In the genomic region with DNA sequence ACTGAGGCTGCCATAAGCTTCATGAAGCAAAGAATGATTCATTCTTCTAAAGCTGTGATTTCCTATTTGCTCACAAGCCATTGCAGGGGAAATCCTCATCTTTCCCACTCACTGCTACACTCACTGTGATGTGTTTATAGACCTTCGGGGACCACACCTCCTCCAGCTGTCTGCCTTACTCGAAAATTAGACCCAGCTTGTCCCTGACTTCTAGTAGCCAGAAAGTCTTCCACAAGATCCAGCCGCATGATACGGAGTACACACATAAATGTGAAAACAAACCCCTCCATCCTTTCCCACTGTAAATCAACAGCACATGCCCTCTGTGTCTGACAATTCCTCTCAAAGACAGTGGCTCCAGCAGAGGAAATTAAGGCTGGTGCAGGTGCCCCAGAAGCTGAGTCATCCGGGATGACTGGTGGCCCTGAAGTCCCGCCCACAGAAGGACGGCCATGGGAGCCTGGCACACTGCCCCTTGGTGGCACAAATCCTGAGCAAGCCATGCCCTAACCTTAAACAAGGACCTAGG, we compare ENCODE assay signal across 9 cellular contexts.
DNase-seq lines count a peak whose midpoint lies in the region; ATAC-seq, FAIRE-seq and TF ChIP-seq lines count a peak whose summit lies in the region.
"Had no signal": no experiment of that assay in that cellular context is flagged by ENCODE, and none has a peak within 500 bp of the region (broad histone marks: within the 10 kb centered on the region; RNA-seq: fewer than 3 reads in every experiment).

No MANE protein-coding gene starts in this region.

- no peak overlapping the region for H3K9ac ChIP-seq in HepG2 (ENCODE audit: insufficient read depth, low read depth, low read length)

- CTCF ChIA-PET in HepG2 (lab: Yijun Ruan, JAX; ENCODE audit: low intra/inter-chr PET ratio, low total read pairs), result no interaction called here

- H3K27ac ChIP-seq in HepG2 (ENCODE audit: extremely low read length, insufficient read depth, low read length), result no peak overlapping the region
- H3K27ac ChIP-seq in aorta (ENCODE audit: low read depth in 1 of 2, low read length in 2 of 2), result no peak overlapping the region

- H3K4me1 Mint-ChIP-seq in activated T-cell treated with anti-CD3 and anti-CD28 coated beads, Interleukin-2, amount 50 U/mL, for 4 hours (ENCODE audit: low read depth), result peaks cover 6% of the 10 kb centered on the region

- no peaks in the 10 kb centered on the region for H3K79me2 ChIP-seq in HepG2 (ENCODE audit: insufficient read depth, low read length)

- TF ChIP-seq RAD21 in HepG2 (CRISPR knock-in tag; IDR thresholded peaks at IDR 0.05), result no peak

- TF ChIP-seq CTCF in HepG2 (CRISPR knock-in tag; IDR thresholded peaks at IDR 0.05), result no peak

- H3K36me3 ChIP-seq in HepG2 (replicated peaks in 1 of 2; ENCODE audit: control insufficient read depth in 1 of 2, insufficient read depth in 2 of 2, low read length in 2 of 2), result peaks cover 8 to 18% of the 10 kb centered on the region in 2 experiments
- H3K36me3 ChIP-seq in aorta (ENCODE audit: control insufficient read depth in 1 of 2, insufficient read depth in 2 of 2, low read length in 1 of 2), result no peaks in the 10 kb centered on the region

- POLR2A ChIA-PET in HepG2 (lab: Yijun Ruan, JAX), result no interaction called here

- 97% methylated on average over 4 of the region's 7 CpGs for WGBS in HepG2 (ENCODE audit: low lambda C conversion rate)
- WGBS in aorta, 2 donors, result 21 to 27% methylated on average over 7 of the region's 7 CpGs

- no peak for TF ChIP-seq POLR2A in HepG2 (IDR thresholded peaks at IDR 0.05; ENCODE audit: insufficient read depth in 1 of 2, low read depth in 2 of 2, low read length in 2 of 2)

- H3K4me3 Mint-ChIP-seq in activated T-cell treated with anti-CD3 and anti-CD28 coated beads, Interleukin-2, amount 50 U/mL, for 4 hours, result no peak overlapping the region
- H3K4me3 Mint-ChIP-seq: type B pancreatic cell had no signal

- BruUV-seq in HepG2 (replicated peaks; lab: Mats Ljungman, UMichigan), result no TSS peak

- DNase-seq in stimulated activated CD4-positive, alpha-beta T cell treated with anti-CD3 and anti-CD28 coated beads, Interleukin-15, amount 100 ng/mL, for 24 hours, result peak; percentile 39
- no peak for DNase-seq in stimulated activated CD4-positive, alpha-beta T cell treated with anti-CD3 and anti-CD28 coated beads, Interleukin-4, amount 100 ng/mL, for 4 hours
- no peak for DNase-seq in activated T-cell treated with anti-CD3 and anti-CD28 coated beads, Interleukin-2, amount 50 U/mL, for 4 hours
- no peak for DNase-seq in HepG2 (ENCODE audit: low spot score)
- peak; percentile 68 to 83 for DNase-seq in aorta
- no peak for DNase-seq in NCI-H82 treated with DMSO at 0.1 percent for 48 hours (lab: John Stamatoyannopoulos, UW; ENCODE audit: unreplicated experiment)
- DNase-seq in AML-193 (lab: John Stamatoyannopoulos, UW), result no peak

- in situ Hi-C loops in HepG2 (cut with HindIII; ENCODE audit: extremely low pct_ligation_motif_present, low pct_unique_long_range_greater_than_20kb), result no loop called here

- H3K36me3 Mint-ChIP-seq in activated T-cell treated with anti-CD3 and anti-CD28 coated beads, Interleukin-2, amount 50 U/mL, for 4 hours (ENCODE audit: insufficient read depth), result no peaks in the 10 kb centered on the region

- H3K4me1 ChIP-seq in HepG2 (ENCODE audit: insufficient read depth, low read length) (no peaks in the 10 kb centered on the region), aorta (ENCODE audit: control insufficient read depth in 1 of 2, insufficient read depth in 2 of 2, low read length in 2 of 2) (peaks cover 0 to 2% of the 10 kb centered on the region in 2 donors)

- no peaks in the 10 kb centered on the region for H3K9me3 Mint-ChIP-seq in activated T-cell treated with anti-CD3 and anti-CD28 coated beads, Interleukin-2, amount 50 U/mL, for 4 hours
- H3K9me3 Mint-ChIP-seq: type B pancreatic cell had no signal

- intact Hi-C loops in HepG2 (cut with micrococcal nuclease; ENCODE audit: unreplicated experiment) (no loop called here), aorta (cut with DNase I) (no loop called here)

- no peaks in the 10 kb centered on the region for H3K9me3 ChIP-seq in HepG2 (ENCODE audit: low read length)
- H3K9me3 ChIP-seq in aorta (ENCODE audit: control insufficient read depth, low read length), result no peaks in the 10 kb centered on the region

- H3K27me3 ChIP-seq in HepG2 (ENCODE audit: control insufficient read depth in 1 of 2, insufficient read depth in 2 of 2, low read length in 2 of 2) (no peaks in the 10 kb centered on the region), aorta (ENCODE audit: control insufficient read depth in 1 of 2, insufficient read depth in 2 of 2, low read length in 1 of 2) (no peaks in the 10 kb centered on the region)

- ATAC-seq in activated T-cell treated with anti-CD3 and anti-CD28 coated beads, Interleukin-2, amount 50 U/mL, for 4 hours, result peak; percentile 85 to 89
- ATAC-seq in HepG2 (no peak), aorta (ENCODE audit: low FRiP score) (no peak), GM21360 (IDR thresholded peaks at IDR 0.05; ENCODE audit: unreplicated experiment) (no peak)

- H3K27me3 Mint-ChIP-seq in activated T-cell treated with anti-CD3 and anti-CD28 coated beads, Interleukin-2, amount 50 U/mL, for 4 hours (ENCODE audit: low read depth), result peaks cover 17% of the 10 kb centered on the region
- H3K27me3 Mint-ChIP-seq: type B pancreatic cell had no signal

- TF ChIP-seq EP300 in HepG2 (IDR thresholded peaks at IDR 0.05; ENCODE audit: low read depth in 2 of 2, low read length in 2 of 2) (no peak), HepG2 (CRISPR knock-in tag; IDR thresholded peaks at IDR 0.05; ENCODE audit: borderline replicate concordance) (no peak)

- no peaks in the 10 kb centered on the region for H4K20me1 ChIP-seq in HepG2 (ENCODE audit: insufficient read depth, low read length)

- no peak overlapping the region for H3K4me3 ChIP-seq in HepG2 (replicated peaks in 1 of 3; ENCODE audit: insufficient read depth in 1 of 3, low read depth in 2 of 3, low read length in 3 of 3)
- H3K4me3 ChIP-seq in aorta (ENCODE audit: low read length in 2 of 2), result no peak overlapping the region

- no peak overlapping the region for H2AFZ ChIP-seq in HepG2 (ENCODE audit: low read length)

- no peak for FAIRE-seq in HepG2 (lab: Jason Lieb, UNC)

- H3K4me2 ChIP-seq in HepG2 (ENCODE audit: low read depth, low read length), result no peak overlapping the region

TF ChIP-seq in HepG2, 621 proteins besides CTCF, POLR2A, EP300 and RAD21:
- TF ChIP-seq, protein P1, sequence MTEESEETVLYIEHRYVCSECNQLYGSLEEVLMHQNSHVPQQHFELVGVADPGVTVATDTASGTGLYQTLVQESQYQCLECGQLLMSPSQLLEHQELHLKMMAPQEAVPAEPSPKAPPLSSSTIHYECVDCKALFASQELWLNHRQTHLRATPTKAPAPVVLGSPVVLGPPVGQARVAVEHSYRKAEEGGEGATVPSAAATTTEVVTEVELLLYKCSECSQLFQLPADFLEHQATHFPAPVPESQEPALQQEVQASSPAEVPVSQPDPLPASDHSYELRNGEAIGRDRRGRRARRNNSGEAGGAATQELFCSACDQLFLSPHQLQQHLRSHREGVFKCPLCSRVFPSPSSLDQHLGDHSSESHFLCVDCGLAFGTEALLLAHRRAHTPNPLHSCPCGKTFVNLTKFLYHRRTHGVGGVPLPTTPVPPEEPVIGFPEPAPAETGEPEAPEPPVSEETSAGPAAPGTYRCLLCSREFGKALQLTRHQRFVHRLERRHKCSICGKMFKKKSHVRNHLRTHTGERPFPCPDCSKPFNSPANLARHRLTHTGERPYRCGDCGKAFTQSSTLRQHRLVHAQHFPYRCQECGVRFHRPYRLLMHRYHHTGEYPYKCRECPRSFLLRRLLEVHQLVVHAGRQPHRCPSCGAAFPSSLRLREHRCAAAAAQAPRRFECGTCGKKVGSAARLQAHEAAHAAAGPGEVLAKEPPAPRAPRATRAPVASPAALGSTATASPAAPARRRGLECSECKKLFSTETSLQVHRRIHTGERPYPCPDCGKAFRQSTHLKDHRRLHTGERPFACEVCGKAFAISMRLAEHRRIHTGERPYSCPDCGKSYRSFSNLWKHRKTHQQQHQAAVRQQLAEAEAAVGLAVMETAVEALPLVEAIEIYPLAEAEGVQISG (CRISPR knock-in tag; IDR thresholded peaks at IDR 0.05), result no peak
- TF ChIP-seq, protein P2, sequence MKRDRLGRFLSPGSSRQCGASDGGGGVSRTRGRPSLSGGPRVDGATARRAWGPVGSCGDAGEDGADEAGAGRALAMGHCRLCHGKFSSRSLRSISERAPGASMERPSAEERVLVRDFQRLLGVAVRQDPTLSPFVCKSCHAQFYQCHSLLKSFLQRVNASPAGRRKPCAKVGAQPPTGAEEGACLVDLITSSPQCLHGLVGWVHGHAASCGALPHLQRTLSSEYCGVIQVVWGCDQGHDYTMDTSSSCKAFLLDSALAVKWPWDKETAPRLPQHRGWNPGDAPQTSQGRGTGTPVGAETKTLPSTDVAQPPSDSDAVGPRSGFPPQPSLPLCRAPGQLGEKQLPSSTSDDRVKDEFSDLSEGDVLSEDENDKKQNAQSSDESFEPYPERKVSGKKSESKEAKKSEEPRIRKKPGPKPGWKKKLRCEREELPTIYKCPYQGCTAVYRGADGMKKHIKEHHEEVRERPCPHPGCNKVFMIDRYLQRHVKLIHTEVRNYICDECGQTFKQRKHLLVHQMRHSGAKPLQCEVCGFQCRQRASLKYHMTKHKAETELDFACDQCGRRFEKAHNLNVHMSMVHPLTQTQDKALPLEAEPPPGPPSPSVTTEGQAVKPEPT (CRISPR knock-in tag; IDR thresholded peaks at IDR 0.05; ENCODE audit: low read depth), result no peak
- peak; percentile 24; the same call in 1 of the 2 replicates for TF ChIP-seq FOSL2 (CRISPR knock-in tag; IDR thresholded peaks at IDR 0.05)
- no peak for TF ChIP-seq MED13 (CRISPR knock-in tag; IDR thresholded peaks at IDR 0.05)

Comparison
In these comparisons a context has a peak if more than half of its experiments do, and no peak if none do; other contexts are left out.
1. DNase-seq: peak in stimulated activated CD4-positive, alpha-beta T cell treated with anti-CD3 and anti-CD28 coated beads, Interleukin-15, amount 100 ng/mL, for 24 hours (single experiment) and aorta (2 of 2); none in stimulated activated CD4-positive, alpha-beta T cell treated with anti-CD3 and anti-CD28 coated beads, Interleukin-4, amount 100 ng/mL, for 4 hours (0 of 2), activated T-cell treated with anti-CD3 and anti-CD28 coated beads, Interleukin-2, amount 50 U/mL, for 4 hours (single experiment), HepG2 (single experiment), NCI-H82 treated with DMSO at 0.1 percent for 48 hours (single experiment) and AML-193 (0 of 2).
2. ATAC-seq: peak in activated T-cell treated with anti-CD3 and anti-CD28 coated beads, Interleukin-2, amount 50 U/mL, for 4 hours (2 of 2); none in HepG2 (single experiment), aorta (single experiment) and GM21360 (single experiment).